2 cellular contexts compared by ENCODE assay signal in genomic region chr3:186866095-186866494, GRCh38. TPM values are rescaled to one million over a fixed set of nuclear protein-coding genes. Genes with fewer than 3 reads are reported as not detected.
"Had no signal": no experiment of that assay in that cellular context is flagged by ENCODE, and none has a peak within 500 bp of the region (broad histone marks: within the 10 kb centered on the region; RNA-seq: fewer than 3 reads in every experiment).

No MANE protein-coding gene starts in this region.

RNA-seq across cellular contexts. Expression of gene ADIPOQ, which starts 23.6 kb away (rescaled TPM):
- total RNA-seq: temporal lobe, uterus had no signal
